1 cellular context compared by ENCODE assay signal in the genomic region with DNA sequence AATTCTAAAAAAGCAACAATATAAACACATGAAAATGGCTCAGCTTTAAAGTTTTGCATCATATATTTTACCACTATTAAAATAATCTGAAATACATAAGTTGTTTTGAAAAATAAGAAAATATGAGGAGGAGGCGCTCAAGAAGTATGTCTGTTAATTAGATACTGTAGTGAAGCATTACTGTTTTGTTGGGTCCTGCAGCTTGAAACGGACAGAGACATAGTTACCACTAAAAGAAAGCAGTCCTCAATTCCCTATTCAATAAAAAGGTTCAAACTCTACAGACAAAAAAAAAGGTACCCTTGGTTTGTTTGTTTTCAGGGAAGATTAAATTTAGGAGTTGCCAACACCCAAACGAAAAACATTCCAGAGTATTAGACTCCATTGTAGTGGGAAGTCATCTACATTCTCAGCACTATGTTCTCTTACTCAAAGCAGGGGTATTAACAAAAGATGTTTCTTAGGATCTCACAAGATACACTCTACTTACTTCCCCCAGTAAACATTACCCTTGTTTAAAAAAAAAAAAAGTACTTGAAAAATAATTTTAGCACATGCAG.
TF ChIP-seq lines count a peak whose summit lies in the region.

No MANE protein-coding gene starts in this region.

TF ChIP-seq in IMR-90, 13 proteins besides CTCF, POLR2A, EP300 and RAD21 (continued from another document):
- no peak for TF ChIP-seq ELK1 (IDR thresholded peaks at IDR 0.05; ENCODE audit: borderline replicate concordance, low read depth, low read length)
- TF ChIP-seq CHD1 (IDR thresholded peaks at IDR 0.05; ENCODE audit: low read depth, low read length): no peak
- no peak for TF ChIP-seq USF2 (IDR thresholded peaks at IDR 0.05; ENCODE audit: low read depth, low read length)
- no peak for TF ChIP-seq MAFK (IDR thresholded peaks at IDR 0.05; ENCODE audit: low read depth, low read length)
- TF ChIP-seq SMC3 (IDR thresholded peaks at IDR 0.05; ENCODE audit: low read depth, low read length): no peak
- no peak for TF ChIP-seq CEBPB (IDR thresholded peaks at IDR 0.05; ENCODE audit: low read depth, low read length)
- TF ChIP-seq RCOR1 (IDR thresholded peaks at IDR 0.05; ENCODE audit: insufficient replicate concordance, low read length): no peak
- no peak for TF ChIP-seq BHLHE40 (IDR thresholded peaks at IDR 0.05; ENCODE audit: low read depth, low read length)
- no peak for TF ChIP-seq MXI1 (IDR thresholded peaks at IDR 0.05; ENCODE audit: borderline replicate concordance, low read depth, low read length)
- no peak for TF ChIP-seq MAZ (IDR thresholded peaks at IDR 0.05; ENCODE audit: borderline replicate concordance, low read depth, low read length)
- TF ChIP-seq NFE2L2 (IDR thresholded peaks at IDR 0.05; ENCODE audit: low read depth, low read length): no peak
